9 cellular contexts compared by ENCODE assay signal in genomic region chr5:164119806-164120440, GRCh38.
DNase-seq lines count a peak whose midpoint lies in the region; ATAC-seq lines count a peak whose summit lies in the region.
"Had no signal": no experiment of that assay in that cellular context is flagged by ENCODE, and none has a peak within 500 bp of the region (broad histone marks: within the 10 kb centered on the region; RNA-seq: fewer than 3 reads in every experiment).

No MANE protein-coding gene starts in this region.

- no peaks in the 10 kb centered on the region for H3K9me3 ChIP-seq in GM23248 (ENCODE audit: low read depth)

- H2AFZ ChIP-seq in GM23248, result peak overlapping the region; percentile 71

- DNase-seq in GDM1 (lab: John Stamatoyannopoulos, UW) (peak; percentile 62), GM23248 (peak; percentile 19), NCI-H748 (lab: John Stamatoyannopoulos, UW; ENCODE audit: unreplicated experiment) (peak; percentile 95), iPS DF 4.7 (ENCODE audit: extremely low read depth, low spot score) (peak; percentile 36), DMS153 (lab: John Stamatoyannopoulos, UW) (no peak)
- no peak for DNase-seq in stimulated activated naive CD4-positive, alpha-beta T cell treated with Interleukin-2 at 50 U/mL for 16 hours (lab: John Stamatoyannopoulos, UW)
- DNase-seq: activated T-cell treated with anti-CD3 and anti-CD28 coated beads, Interleukin-2, amount 50 U/mL, for 1 hour had no signal

- 11 to 17% methylated on average over 7 of the region's 7 CpGs for WGBS in GM23248 (ENCODE audit: low coverage in 1 of 2, low lambda C conversion rate in 2 of 2, missing lambda C conversion rate in 2 of 2), 2 experiments

- no peak overlapping the region for H3K27ac ChIP-seq in GM23248

- H3K4me3 ChIP-seq in GM23248, result no peak overlapping the region

- no peaks in the 10 kb centered on the region for H3K36me3 ChIP-seq in GM23248 (ENCODE audit: low read depth)

- no peaks in the 10 kb centered on the region for H3K4me1 ChIP-seq in GM23248 (ENCODE audit: insufficient read depth)

- no peaks in the 10 kb centered on the region for H3K79me2 ChIP-seq in GM23248 (ENCODE audit: insufficient read depth)

- in situ Hi-C loops in GM23248 (cut with MboI), result no loop called here

- H3F3A ChIP-seq in GM23248 (ENCODE audit: insufficient read depth), result no peaks in the 10 kb centered on the region

- H4K20me1 ChIP-seq in GM23248 (ENCODE audit: insufficient read depth), result no peaks in the 10 kb centered on the region

- H3K9ac ChIP-seq in GM23248, result no peak overlapping the region

- no peak overlapping the region for H3K4me2 ChIP-seq in GM23248 (ENCODE audit: unreplicated experiment)

- H3K9me2 ChIP-seq in GM23248 (ENCODE audit: insufficient read depth), result no peaks in the 10 kb centered on the region

- no peaks in the 10 kb centered on the region for H3K27me3 ChIP-seq in GM23248 (replicated peaks; ENCODE audit: insufficient read depth)

- ATAC-seq in GM19397 (IDR thresholded peaks at IDR 0.05; ENCODE audit: unreplicated experiment) (no peak), HG02884 (IDR thresholded peaks at IDR 0.05; ENCODE audit: unreplicated experiment) (no peak)

Comparison
In these comparisons a context has a peak if more than half of its experiments do, and no peak if none do; other contexts are left out.
1. DNase-seq: peak in GDM1 (single experiment), GM23248 (single experiment), NCI-H748 (single experiment) and iPS DF 4.7 (single experiment); none in DMS153 (single experiment) and stimulated activated naive CD4-positive, alpha-beta T cell treated with Interleukin-2 at 50 U/mL for 16 hours (single experiment).